14 cellular contexts compared by ENCODE assay signal in the genomic region with DNA sequence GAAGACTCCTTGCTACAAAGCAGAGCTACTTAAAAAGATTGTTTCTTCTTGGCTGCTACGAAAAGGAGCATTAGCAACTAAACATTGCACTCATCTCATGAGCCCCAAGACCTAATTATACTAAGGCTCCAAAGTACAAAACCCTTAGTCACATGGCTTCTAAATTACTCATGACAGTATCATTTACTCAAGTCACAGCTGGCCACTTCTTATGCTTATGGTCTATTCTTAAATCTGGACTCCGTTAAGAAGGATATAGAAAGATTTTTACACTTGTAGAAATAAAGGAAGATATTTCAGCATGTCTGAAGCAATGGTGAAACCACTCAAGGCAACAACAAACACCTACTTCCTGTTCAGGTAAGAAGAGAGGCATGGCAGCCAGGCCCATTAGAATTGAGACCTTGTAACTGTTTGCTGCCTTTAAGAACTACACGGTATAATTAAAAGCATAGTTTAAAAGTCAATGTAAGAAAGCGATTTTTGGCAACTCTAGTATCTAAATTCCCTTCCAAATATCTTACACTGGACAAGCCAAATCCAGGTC. TPM values are rescaled to one million over a fixed set of nuclear protein-coding genes. Genes with fewer than 3 reads are reported as not detected.
A peak's percentile ranks its signal among the peaks of the same experiment; 100 is the strongest.
DNase-seq lines count a peak whose midpoint lies in the region; ATAC-seq and TF ChIP-seq lines count a peak whose summit lies in the region.
"Had no signal": no experiment of that assay in that cellular context is flagged by ENCODE, and none has a peak within 500 bp of the region (broad histone marks: within the 10 kb centered on the region; RNA-seq: fewer than 3 reads in every experiment).

No MANE protein-coding gene starts in this region.

- H3K4me2 ChIP-seq in OCI-LY3 (ENCODE audit: low read length), result peak overlapping the region; percentile 69

- H3K4me1 Mint-ChIP-seq in CD8-positive, alpha-beta T cell (ENCODE audit: low read depth), result peaks cover 94% of the 10 kb centered on the region

- H3K27me3 ChIP-seq in CD8-positive, alpha-beta T cell (ENCODE audit: insufficient read depth, low read length), result no peaks in the 10 kb centered on the region
- H3K27me3 ChIP-seq in OCI-LY3 (ENCODE audit: low read depth, low read length) (no peaks in the 10 kb centered on the region), lower lobe of right lung (ENCODE audit: low read depth) (no peaks in the 10 kb centered on the region), tibial artery (no peaks in the 10 kb centered on the region)
- H3K27me3 ChIP-seq: body of pancreas, right atrium auricular region had no signal

- peaks cover 5% of the 10 kb centered on the region for H3K36me3 ChIP-seq in CD8-positive, alpha-beta T cell (ENCODE audit: insufficient read depth, low read length)
- peaks cover 43% of the 10 kb centered on the region for H3K36me3 ChIP-seq in OCI-LY3 (replicated peaks; ENCODE audit: low read depth, low read length)
- no peaks in the 10 kb centered on the region for H3K36me3 ChIP-seq in lower lobe of right lung
- H3K36me3 ChIP-seq in tibial artery, result no peaks in the 10 kb centered on the region
- H3K36me3 ChIP-seq: right atrium auricular region had no signal

- no peaks in the 10 kb centered on the region for H4K20me1 ChIP-seq in OCI-LY3 (ENCODE audit: insufficient read depth, low read length)

- H2AFZ ChIP-seq in OCI-LY3 (ENCODE audit: low read depth, low read length), result no peak overlapping the region

- H3K4me1 ChIP-seq in CD8-positive, alpha-beta T cell (ENCODE audit: insufficient read depth, low read length), result peaks cover 100% of the 10 kb centered on the region
- H3K4me1 ChIP-seq in OCI-LY3 (ENCODE audit: low read length) (peaks cover 58% of the 10 kb centered on the region), lower lobe of right lung (peaks cover 60% of the 10 kb centered on the region), tibial artery (peaks cover 0 to 30% (median 8%) of the 10 kb centered on the region in 4 donors)
- H3K4me1 ChIP-seq: body of pancreas had no signal

- POLR2A ChIA-PET in CD8-positive, alpha-beta T cell (lab: Charles Lee), result interaction anchor here (0.9 to 6.1 kb wide), 8 partner anchors 10 to 103 kb away, joined by 3 to 71 read pairs (median 4); a partner anchor contains a TSS

- H3K36me3 Mint-ChIP-seq in CD8-positive, alpha-beta T cell, result peaks cover 55% of the 10 kb centered on the region

- H3K9me3 ChIP-seq in CD8-positive, alpha-beta T cell (ENCODE audit: low read length), result no peaks in the 10 kb centered on the region
- H3K9me3 ChIP-seq in OCI-LY3 (ENCODE audit: insufficient read depth, low read length) (peaks cover 5% of the 10 kb centered on the region; the same call in 1 of the 2 replicates), lower lobe of right lung (no peaks in the 10 kb centered on the region), tibial artery (no peaks in the 10 kb centered on the region)
- H3K9me3 ChIP-seq: body of pancreas, right atrium auricular region had no signal

- H3K27me3 Mint-ChIP-seq in CD8-positive, alpha-beta T cell (ENCODE audit: low read depth), result no peaks in the 10 kb centered on the region

- peaks cover 71% of the 10 kb centered on the region for H3K79me2 ChIP-seq in OCI-LY3 (ENCODE audit: low read length)

- peak overlapping the region; percentile 15 for H3K27ac ChIP-seq in CD8-positive, alpha-beta T cell (ENCODE audit: low read depth, low read length)
- H3K27ac ChIP-seq in OCI-LY3 (ENCODE audit: low read length) (peak overlapping the region; percentile 92), lower lobe of right lung (peak overlapping the region; percentile 6), tibial artery (no peak overlapping the region)
- H3K27ac ChIP-seq: body of pancreas, right atrium auricular region had no signal

- ATAC-seq in CD8-positive, alpha-beta T cell, result no peak
- ATAC-seq in GM21360 (IDR thresholded peaks at IDR 0.05; ENCODE audit: unreplicated experiment) (peak; percentile 36), lower lobe of right lung (peak; percentile 21 to 31), GM19023 (IDR thresholded peaks at IDR 0.05; ENCODE audit: unreplicated experiment) (no peak), HG03025 (IDR thresholded peaks at IDR 0.05; ENCODE audit: low FRiP score, unreplicated experiment) (no peak)
- ATAC-seq: body of pancreas had no signal

- peak overlapping the region; percentile 58 for H3K4me3 Mint-ChIP-seq in CD8-positive, alpha-beta T cell
- H3K4me3 Mint-ChIP-seq: H9 had no signal

- CTCF ChIA-PET in CD8-positive, alpha-beta T cell (lab: Charles Lee), result interaction anchor here (1.0 to 2.2 kb wide), 6 partner anchors 35 to 107 kb away, joined by 3 to 9 read pairs (median 3); no protein-coding TSS in a partner anchor

- no peak for DNase-seq in CD8-positive, alpha-beta T cell
- DNase-seq in lower lobe of right lung, result no peak
- DNase-seq in tibial artery, result no peak
- DNase-seq in RPMI8226, result no peak
- DNase-seq: activated CD4-positive, alpha-beta T cell treated with anti-CD3 and anti-CD28 coated beads for 48 hours; body of pancreas; H9; kidney; NCI-H2029 treated with DMSO at 0.1 percent for 48 hours had no signal

- H3K9me3 Mint-ChIP-seq in CD8-positive, alpha-beta T cell, result peaks cover 8% of the 10 kb centered on the region
- H3K9me3 Mint-ChIP-seq: H9 had no signal

- intact Hi-C loops in CD8-positive, alpha-beta T cell (cut with DNase I, micrococcal nuclease), result no loop called here
- intact Hi-C loops in lower lobe of right lung (cut with DNase I) (no loop called here), tibial artery (cut with DNase I; ENCODE audit: low total_unique reads) (no loop called here)

- H3K27ac Mint-ChIP-seq in CD8-positive, alpha-beta T cell, result peak overlapping the region; percentile 94
- H3K27ac Mint-ChIP-seq: H9 had no signal

- TF ChIP-seq CTCF in CD8-positive, alpha-beta T cell (IDR thresholded peaks at IDR 0.05), result no peak
- TF ChIP-seq CTCF in OCI-LY3 (IDR thresholded peaks at IDR 0.05; ENCODE audit: low read depth, low read length), result no peak
- no peak for TF ChIP-seq CTCF in lower lobe of right lung (IDR thresholded peaks at IDR 0.05)
- TF ChIP-seq CTCF in tibial artery (IDR thresholded peaks at IDR 0.05), result no peak

- H3K4me3 ChIP-seq in CD8-positive, alpha-beta T cell (ENCODE audit: low read depth, low read length), result peak overlapping the region; percentile 5
- H3K4me3 ChIP-seq in OCI-LY3 (ENCODE audit: low read length), result 0 out of 2 replicates have a peak overlapping the region, but pooled peaks have one; percentile 54
- no peak overlapping the region for H3K4me3 ChIP-seq in lower lobe of right lung
- H3K4me3 ChIP-seq in tibial artery, result no peak overlapping the region
- H3K4me3 ChIP-seq: body of pancreas, right atrium auricular region had no signal

- peak overlapping the region; percentile 57; the same call in 1 of the 2 replicates for H3K9ac ChIP-seq in OCI-LY3 (ENCODE audit: low read length)

RNA-seq across cellular contexts. Expression of a gene that starts 12.7 kb away (rescaled TPM):
- total RNA-seq in CD8-positive, alpha-beta T cell, result 100 to 1,000 TPM; 113 to 115 TPM
- total RNA-seq in lower lobe of right lung, result 58.7 TPM

Comparison
In these comparisons a context has a peak if more than half of its experiments do, and no peak if none do; other contexts are left out.
1. ATAC-seq: peak in GM21360 (single experiment) and lower lobe of right lung (2 of 2); none in CD8-positive, alpha-beta T cell (single experiment), GM19023 (single experiment) and HG03025 (single experiment).
2. H3K27ac ChIP-seq: peak in CD8-positive, alpha-beta T cell (single experiment), OCI-LY3 (single experiment) and lower lobe of right lung (single experiment); none in tibial artery (0 of 2).
3. H3K4me3 ChIP-seq: peak in CD8-positive, alpha-beta T cell (single experiment) and OCI-LY3 (single experiment); none in lower lobe of right lung (single experiment) and tibial artery (0 of 2).